Comparison of ENCODE assay signal across 8 cellular contexts in genomic region chr9:136133191-136133958, GRCh38. TPM values are rescaled to one million over a fixed set of nuclear protein-coding genes. Genes with fewer than 3 reads are reported as not detected.
A peak's percentile ranks its signal among the peaks of the same experiment; 100 is the strongest.
DNase-seq lines count a peak whose midpoint lies in the region; ATAC-seq and TF ChIP-seq lines count a peak whose summit lies in the region.

No MANE protein-coding gene starts in this region.

- TF ChIP-seq CTCF in RWPE2 (IDR thresholded peaks at IDR 0.05; ENCODE audit: poor library complexity, severe bottlenecking) (peak; percentile 50), neural cell (IDR thresholded peaks at IDR 0.05; ENCODE audit: poor library complexity, severe bottlenecking) (peak; percentile 80)

- no peak for TF ChIP-seq POLR2A in erythroblast (IDR thresholded peaks at IDR 0.05; ENCODE audit: low read length)

- H3K36me3 ChIP-seq in RWPE2 (ENCODE audit: low read depth) (no peaks in the 10 kb centered on the region), neural cell (ENCODE audit: insufficient read depth, low read length) (no peaks in the 10 kb centered on the region)

- H3K4me1 ChIP-seq in RWPE2 (ENCODE audit: insufficient read depth, poor library complexity, severe bottlenecking), result no peaks in the 10 kb centered on the region

- H4K20me1 ChIP-seq in neural cell (ENCODE audit: insufficient read depth), result no peaks in the 10 kb centered on the region

- no peak overlapping the region for H3K4me3 ChIP-seq in RWPE2 (ENCODE audit: severe bottlenecking)
- peak overlapping the region; percentile 67 for H3K4me3 ChIP-seq in neural cell (ENCODE audit: low read length)

- DNase-seq in activated T-cell treated with anti-CD3 and anti-CD28 coated beads for 48 hours (ENCODE audit: low read depth), result peak; percentile 35
- no peak for DNase-seq in activated T-cell treated with anti-CD3 and anti-CD28 coated beads, Interleukin-2, amount 50 U/mL, for 48 hours
- DNase-seq in RWPE2 (ENCODE audit: low spot score), result no peak
- DNase-seq in erythroblast (lab: John Stamatoyannopoulos, UW), result peak; percentile 58 to 60

- H3K9me2 ChIP-seq in neural cell (ENCODE audit: insufficient read depth, low read length), result no peaks in the 10 kb centered on the region

- no peaks in the 10 kb centered on the region for H3K9me3 ChIP-seq in RWPE2 (ENCODE audit: severe bottlenecking)
- no peaks in the 10 kb centered on the region for H3K9me3 ChIP-seq in neural cell (ENCODE audit: low read length)

- H3K27ac ChIP-seq in RWPE2 (ENCODE audit: poor library complexity, severe bottlenecking) (no peak overlapping the region), neural cell (ENCODE audit: low read length) (no peak overlapping the region)

- TF ChIP-seq EP300 in neural cell (conservative IDR thresholded peaks at IDR 0.05; ENCODE audit: poor library complexity, severe bottlenecking), result no peak

- peak overlapping the region; percentile 57 for H3K9ac ChIP-seq in neural cell (ENCODE audit: low read length)

- H3K79me2 ChIP-seq in neural cell (replicated peaks; ENCODE audit: insufficient read depth, low read length), result no peaks in the 10 kb centered on the region

- peak overlapping the region; percentile 59 for H3K4me2 ChIP-seq in neural cell (ENCODE audit: low read length)

- TF ChIP-seq RAD21 in neural cell (conservative IDR thresholded peaks at IDR 0.05), result peak; percentile 81

- ATAC-seq in RWPE2 (ENCODE audit: low read depth) (peak; percentile 35; the same call in 1 of the 3 replicates), HG02571 (IDR thresholded peaks at IDR 0.05; ENCODE audit: unreplicated experiment) (no peak), GM21717 (IDR thresholded peaks at IDR 0.05; ENCODE audit: unreplicated experiment) (no peak), HG02588 (IDR thresholded peaks at IDR 0.05; ENCODE audit: unreplicated experiment) (no peak)

- H3F3A ChIP-seq in neural cell (ENCODE audit: insufficient read depth, low read length, poor library complexity, severe bottlenecking), result no peaks in the 10 kb centered on the region

- peaks cover 45% of the 10 kb centered on the region for H3K27me3 ChIP-seq in RWPE2 (ENCODE audit: insufficient read depth, poor library complexity, severe bottlenecking)
- peaks cover 19% of the 10 kb centered on the region for H3K27me3 ChIP-seq in neural cell (ENCODE audit: insufficient read depth, low read depth, low read length)

- peak overlapping the region; percentile 83 for H2AFZ ChIP-seq in neural cell (ENCODE audit: low read depth, low read length)

TF ChIP-seq in neural cell, 6 proteins besides CTCF, POLR2A, EP300 and RAD21:
- TF ChIP-seq EZH2 (IDR thresholded peaks at IDR 0.05; ENCODE audit: borderline replicate concordance, insufficient read depth, low read length, poor library complexity, severe bottlenecking), result no peak
- peak; percentile 44 for TF ChIP-seq MXI1 (conservative IDR thresholded peaks at IDR 0.05; ENCODE audit: poor library complexity, severe bottlenecking)
- no peak for TF ChIP-seq POLR2AphosphoS5 (IDR thresholded peaks at IDR 0.05)
- TF ChIP-seq REST (IDR thresholded peaks at IDR 0.05; ENCODE audit: borderline replicate concordance), result no peak
- peak; percentile 85 for TF ChIP-seq SMC3 (conservative IDR thresholded peaks at IDR 0.05; ENCODE audit: poor library complexity)

RNA-seq across cellular contexts. Expression of gene TMEM250, which starts 14.7 kb away (rescaled TPM):
- polyA plus RNA-seq in neural cell, result 15.0 and 20.6 TPM in 2 replicates
- polyA minus RNA-seq in neural cell, result 27.9 and 38.5 TPM in 2 replicates

RNA-seq across cellular contexts. Expression of gene NACC2, which starts 38.3 kb away (rescaled TPM):
- 1.7 and 1.8 TPM in 2 replicates for polyA plus RNA-seq in neural cell
- polyA minus RNA-seq in neural cell, result 4.3 and 4.6 TPM in 2 replicates

Comparison
In these comparisons a context has a peak if more than half of its experiments do, and no peak if none do; other contexts are left out.
1. DNase-seq: peak in activated T-cell treated with anti-CD3 and anti-CD28 coated beads for 48 hours (single experiment) and erythroblast (2 of 2); none in activated T-cell treated with anti-CD3 and anti-CD28 coated beads, Interleukin-2, amount 50 U/mL, for 48 hours (0 of 2) and RWPE2 (single experiment).